In the genomic region with DNA sequence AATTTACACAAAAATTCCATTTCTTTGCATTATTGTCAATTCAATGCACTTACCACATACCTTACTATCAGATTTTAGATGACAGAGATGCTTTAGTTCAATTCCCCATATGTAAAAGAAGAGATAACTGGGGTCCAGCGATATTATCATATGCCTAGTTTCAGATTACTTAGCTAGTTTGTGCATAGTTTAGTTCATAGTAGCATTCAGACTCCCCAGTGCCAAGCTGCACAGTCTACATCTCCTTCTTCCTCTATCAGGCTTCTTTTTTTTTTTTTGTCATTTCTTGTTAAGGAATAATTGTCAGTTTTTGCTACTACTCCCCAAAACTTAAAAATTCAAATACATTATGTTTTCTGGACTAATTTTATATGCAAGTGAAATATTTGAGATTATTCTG, we compare ENCODE assay signal across 24 cellular contexts.
"Had no signal": no experiment of that assay in that cellular context is flagged by ENCODE, and none has a peak within 500 bp of the region (broad histone marks: within the 10 kb centered on the region; RNA-seq: fewer than 3 reads in every experiment).

No MANE protein-coding gene starts in this region.

- ATAC-seq: effector memory CD8-positive, alpha-beta T cell; esophagus mucosa; gastrocnemius medialis; heart right ventricle; left cardiac atrium; left lung; left ventricle myocardium superior; lower lobe of right lung; mucosa of descending colon; naive thymus-derived CD8-positive, alpha-beta T cell had no signal

- H3K27me3 Mint-ChIP-seq: dendritic cell treated with granulocyte-macrophage colony-stimulating factor and Interleukin-4, amounts not matched to agents 40 ng/mL and 50 ng/mL, for 4 days; effector memory CD8-positive, alpha-beta T cell; naive B cell; naive thymus-derived CD8-positive, alpha-beta T cell had no signal

- H3K36me3 ChIP-seq: gastrocnemius medialis, left lung, lower lobe of right lung had no signal

- H3K4me1 ChIP-seq: esophagus squamous epithelium had no signal

- DNase-seq: cortex of kidney; effector CD8-positive, alpha-beta T cell; effector memory CD8-positive, alpha-beta T cell; endodermal cell; esophagus squamous epithelium; foreskin fibroblast; foreskin melanocyte; gastrocnemius medialis; glutamatergic neuron; head of caudate nucleus; heart right ventricle; hippocampal formation; left cardiac atrium; left lung; left ventricle myocardium superior; lower lobe of right lung; mesenchymal stem cell; mucosa of descending colon; naive B cell; naive thymus-derived CD8-positive, alpha-beta T cell had no signal

- H3K27me3 ChIP-seq: esophagus squamous epithelium, gastrocnemius medialis, heart right ventricle, left lung had no signal

- H3K9me3 ChIP-seq: esophagus squamous epithelium, gastrocnemius medialis, left lung, lower lobe of right lung, mucosa of descending colon had no signal

- H3K27ac Mint-ChIP-seq: dendritic cell treated with granulocyte-macrophage colony-stimulating factor and Interleukin-4, amounts not matched to agents 40 ng/mL and 50 ng/mL, for 4 days; effector memory CD8-positive, alpha-beta T cell; endodermal cell; mesothelial cell of epicardium had no signal

- H3K4me3 Mint-ChIP-seq: dendritic cell treated with granulocyte-macrophage colony-stimulating factor and Interleukin-4, amounts not matched to agents 40 ng/mL and 50 ng/mL, for 4 days; effector memory CD8-positive, alpha-beta T cell; endodermal cell; mesothelial cell of epicardium; naive B cell; naive thymus-derived CD8-positive, alpha-beta T cell had no signal

- H3K4me3 ChIP-seq: esophagus squamous epithelium, gastrocnemius medialis, heart right ventricle, left lung, lower lobe of right lung, mucosa of descending colon had no signal

- H3K4me1 Mint-ChIP-seq: endodermal cell had no signal

- FAIRE-seq: keratinocyte had no signal

- H3K9me3 Mint-ChIP-seq: dendritic cell treated with granulocyte-macrophage colony-stimulating factor and Interleukin-4, amounts not matched to agents 40 ng/mL and 50 ng/mL, for 4 days; effector memory CD8-positive, alpha-beta T cell; endodermal cell had no signal
